8 cellular contexts compared by ENCODE assay signal in genomic region chr3:107598926-107599754, GRCh38.
DNase-seq lines count a peak whose midpoint lies in the region; ATAC-seq and TF ChIP-seq lines count a peak whose summit lies in the region.

No MANE protein-coding gene starts in this region.

- WGBS in esophagus muscularis mucosa: 4% methylated on average over 11 of the region's 11 CpGs

- H3K9me3 ChIP-seq in esophagus muscularis mucosa: no peaks in the 10 kb centered on the region

- DNase-seq in NCI-H1417 (lab: John Stamatoyannopoulos, UW) (peak in 2 of 3 experiments; percentile 54 to 73), NCI-H1417 treated with DMSO at 0.1 percent for 48 hours (lab: John Stamatoyannopoulos, UW) (no peak), NCI-H69 (lab: John Stamatoyannopoulos, UW) (peak; percentile 1), activated T-cell treated with anti-CD3 and anti-CD28 coated beads for 24 hours (ENCODE audit: low read depth) (peak; percentile 16), esophagus muscularis mucosa (ENCODE audit: extremely low spot score) (no peak), myocyte (ENCODE audit: low read depth) (peak; percentile 55), superior temporal gyrus (ENCODE audit: extremely low spot score) (peak; percentile 70)

- H3K36me3 ChIP-seq in esophagus muscularis mucosa: no peaks in the 10 kb centered on the region

- peak overlapping the region; percentile 42 to 55 (median 50) for H3K4me3 ChIP-seq in esophagus muscularis mucosa

- no peak for TF ChIP-seq CTCF in esophagus muscularis mucosa (IDR thresholded peaks at IDR 0.05)

- ATAC-seq in HG02870 (IDR thresholded peaks at IDR 0.05; ENCODE audit: unreplicated experiment): peak; percentile 93

- no peaks in the 10 kb centered on the region for H3K27me3 ChIP-seq in esophagus muscularis mucosa

- H3K4me1 ChIP-seq in esophagus muscularis mucosa: peaks cover 19 to 48% (median 42%) of the 10 kb centered on the region in 4 donors

- TF ChIP-seq POLR2A in esophagus muscularis mucosa (IDR thresholded peaks at IDR 0.05; ENCODE audit: low read depth): no peak

- intact Hi-C loops in esophagus muscularis mucosa (cut with DNase I): no loop called here

- no peak for TF ChIP-seq EP300 in esophagus muscularis mucosa (IDR thresholded peaks at IDR 0.05)

- peak overlapping the region; percentile 81 to 84 (median 82) for H3K27ac ChIP-seq in esophagus muscularis mucosa (replicated peaks in 1 of 4)

Comparison
In these comparisons a context has a peak if more than half of its experiments do, and no peak if none do; other contexts are left out.
1. DNase-seq: peak in NCI-H1417 (2 of 3), NCI-H69 (single experiment), activated T-cell treated with anti-CD3 and anti-CD28 coated beads for 24 hours (single experiment), myocyte (single experiment) and superior temporal gyrus (single experiment); none in NCI-H1417 treated with DMSO at 0.1 percent for 48 hours (single experiment) and esophagus muscularis mucosa (single experiment).